In the genomic region with DNA sequence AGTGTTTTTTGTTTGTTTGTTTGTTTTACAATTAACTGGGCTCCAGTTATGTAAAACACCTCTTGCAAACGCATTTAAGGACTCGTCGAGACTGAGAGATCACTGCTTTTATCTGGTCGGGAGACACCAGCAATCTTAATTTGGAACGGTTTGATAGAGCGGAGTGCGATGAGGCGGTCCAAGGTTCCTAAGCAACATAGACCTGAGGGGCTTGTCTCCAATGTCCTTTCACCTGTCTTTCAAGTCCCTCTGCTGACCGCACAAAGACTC, we compare ENCODE assay signal across 9 cellular contexts. TPM values are rescaled to one million over a fixed set of nuclear protein-coding genes. Genes with fewer than 3 reads are reported as not detected.
A peak's percentile ranks its signal among the peaks of the same experiment; 100 is the strongest.
DNase-seq lines count a peak whose midpoint lies in the region; ATAC-seq and TF ChIP-seq lines count a peak whose summit lies in the region.
"Had no signal": no experiment of that assay in that cellular context is flagged by ENCODE, and none has a peak within 500 bp of the region (broad histone marks: within the 10 kb centered on the region; RNA-seq: fewer than 3 reads in every experiment).

No MANE protein-coding gene starts in this region.

- peak overlapping the region; percentile 71 for H3K9ac ChIP-seq in fibroblast of lung (ENCODE audit: insufficient read depth, low read length)

- CTCF ChIA-PET in RWPE1 (lab: Yijun Ruan, JAX): interaction anchor here (0.6 kb wide), 2 partner anchors 15 to 185 kb away, joined by 3 read pairs; no protein-coding TSS in a partner anchor

- intact Hi-C loops in gastrocnemius medialis (cut with DNase I; ENCODE audit: low total_unique reads): loop anchor here (5.0 to 10.0 kb wide), 4 partner anchors 108 to 630 kb away; a partner anchor contains a TSS

- H2AFZ ChIP-seq in fibroblast of lung (ENCODE audit: low read length): peak overlapping the region; percentile 95

- peak overlapping the region; percentile 89 for H3K4me2 ChIP-seq in fibroblast of lung (ENCODE audit: extremely low read depth, insufficient read depth, low read length)

- TF ChIP-seq CTCF in RWPE1 (conservative IDR thresholded peaks at IDR 0.05; ENCODE audit: low read depth) (no peak), fibroblast of lung (conservative IDR thresholded peaks at IDR 0.05 in 1 of 2, IDR thresholded peaks at IDR 0.05 in 1 of 2; ENCODE audit: low read depth in 1 of 2, low read length in 2 of 2) (no peak), gastrocnemius medialis (IDR thresholded peaks at IDR 0.05 in 4 of 5, conservative IDR thresholded peaks at IDR 0.05 in 1 of 5) (no peak)

- ATAC-seq in GM19351 (IDR thresholded peaks at IDR 0.05; ENCODE audit: unreplicated experiment) (peak; percentile 0), gastrocnemius medialis (no peak), HG03095 (IDR thresholded peaks at IDR 0.05; ENCODE audit: unreplicated experiment) (no peak), GM21786 (IDR thresholded peaks at IDR 0.05; ENCODE audit: unreplicated experiment) (no peak)

- H3K79me2 ChIP-seq in fibroblast of lung (ENCODE audit: control insufficient read depth, insufficient read depth, low read length): peaks cover 41% of the 10 kb centered on the region

- H3K4me3 ChIP-seq in fibroblast of lung (replicated peaks in 1 of 4; ENCODE audit: control extremely low read depth in 1 of 4, insufficient read depth in 1 of 4, low read depth in 3 of 4, low read length in 4 of 4) (peak overlapping the region; percentile 83 to 96 (median 90)), gastrocnemius medialis (peak overlapping the region; percentile 87 to 95 (median 90))

- no peaks in the 10 kb centered on the region for H4K20me1 ChIP-seq in fibroblast of lung (ENCODE audit: control insufficient read depth, extremely low read depth, insufficient read depth, low read length)

- TF ChIP-seq POLR2A in gastrocnemius medialis (IDR thresholded peaks at IDR 0.05): no peak

- POLR2A ChIA-PET in RWPE1 (lab: Yijun Ruan, JAX; ENCODE audit: low non-redundant PET): no interaction called here

- no peak for DNase-seq in RWPE1 (ENCODE audit: low spot score)
- DNase-seq in fibroblast of lung (ENCODE audit: low read depth in 2 of 2): no peak
- no peak for DNase-seq in gastrocnemius medialis
- no peak for DNase-seq in Ammon's horn (ENCODE audit: low spot score)
- DNase-seq in AG08395 (ENCODE audit: low spot score): no peak

- H3K4me1 ChIP-seq in fibroblast of lung (ENCODE audit: control insufficient read depth, extremely low read depth, insufficient read depth, low read length) (peaks cover 2% of the 10 kb centered on the region), gastrocnemius medialis (peaks cover 26 to 27% of the 10 kb centered on the region in 2 donors)

- H3K9me3 ChIP-seq in fibroblast of lung (ENCODE audit: control insufficient read depth, insufficient read depth, low read depth, low read length) (no peaks in the 10 kb centered on the region), gastrocnemius medialis (no peaks in the 10 kb centered on the region)

- in situ Hi-C loops in gastrocnemius medialis (cut with MboI; ENCODE audit: low sequenced_read_pairs in 4 of 4): loop anchor here (25.0 kb wide), 2 partner anchors 358 to 383 kb away; a partner anchor contains a TSS

- H3K27me3 ChIP-seq in fibroblast of lung (ENCODE audit: control insufficient read depth, insufficient read depth, low read length) (no peaks in the 10 kb centered on the region), gastrocnemius medialis (no peaks in the 10 kb centered on the region)

- H3K27ac ChIP-seq in RWPE1 (peak overlapping the region; percentile 91), fibroblast of lung (ENCODE audit: insufficient read depth, low read length) (peak overlapping the region; percentile 85), gastrocnemius medialis (peak overlapping the region; percentile 90 to 95 (median 91))

- no peaks in the 10 kb centered on the region for H3K36me3 ChIP-seq in fibroblast of lung (ENCODE audit: control insufficient read depth, insufficient read depth, low read length)
- no peaks in the 10 kb centered on the region for H3K36me3 ChIP-seq in gastrocnemius medialis

RNA-seq across cellular contexts. Expression of a gene that starts 0.7 kb away (rescaled TPM):
- total RNA-seq in fibroblast of lung (13.1 and 18.8 TPM in 2 replicates), gastrocnemius medialis (10 to 100 TPM in 3 of 4 donors, 1 to 10 TPM in 1; 8.5 to 30.6 (median 17.0) TPM)
- 10.1 and 11.9 TPM in 2 replicates for polyA plus RNA-seq in fibroblast of lung
- polyA plus RNA-seq in fibroblast of lung (2012): 7.4 and 8.7 TPM in 2 replicates
- 18.8 and 19.8 TPM in 2 replicates for polyA minus RNA-seq in fibroblast of lung (ENCODE audit: low replicate concordance)

RNA-seq across cellular contexts. Expression of a gene that starts 1.4 kb away (rescaled TPM):
- total RNA-seq in fibroblast of lung (under 0.01 TPM in 1 of 2 replicates, not detected in the other), gastrocnemius medialis (not detected)
- 0.06 and 0.24 TPM in 2 replicates for polyA plus RNA-seq in fibroblast of lung
- 0.05 and 0.07 TPM in 2 replicates for polyA plus RNA-seq in fibroblast of lung (2012)
- polyA minus RNA-seq in fibroblast of lung (ENCODE audit: low replicate concordance): not detected in 2 replicates

RNA-seq across cellular contexts. Expression of a gene that starts 56.5 kb away (rescaled TPM):
- under 0.01 and 0.26 TPM in 2 replicates for total RNA-seq in fibroblast of lung
- 0.10 and 0.14 TPM in 2 replicates for polyA plus RNA-seq in fibroblast of lung
- polyA plus RNA-seq in fibroblast of lung (2012): not detected in 2 replicates
- polyA minus RNA-seq in fibroblast of lung (ENCODE audit: low replicate concordance): not detected in 2 replicates
- total RNA-seq in gastrocnemius medialis: not detected
- total RNA-seq: T-helper 1 cell treated with Interleukin-12 subunit alpha and Interleukin-12 subunit beta and Interleukin-4 antibody, amounts not matched to agents 30 ng/mL and 1 ng/mL, for 36 hours had no signal
